Comparison of ENCODE assay signal across 15 cellular contexts in the genomic region with DNA sequence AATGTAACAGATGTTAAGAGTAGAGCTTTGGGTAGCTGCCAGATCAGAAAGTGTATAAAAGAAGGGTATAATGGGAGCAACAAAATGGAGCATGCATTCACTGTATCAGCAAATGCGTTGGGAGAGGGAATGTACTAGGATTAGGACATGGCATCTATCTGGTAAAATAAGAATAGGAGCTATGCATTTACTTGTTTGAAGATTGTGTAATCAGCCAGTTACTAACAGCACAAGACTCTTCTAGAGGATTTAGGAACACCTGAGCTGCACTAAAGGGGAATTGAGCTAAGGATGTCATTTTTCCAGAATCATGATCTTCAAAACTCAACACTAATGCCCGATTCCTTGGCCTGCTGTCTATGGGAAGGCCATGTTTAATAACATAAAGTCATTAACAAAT.
DNase-seq lines count a peak whose midpoint lies in the region; ATAC-seq, FAIRE-seq and TF ChIP-seq lines count a peak whose summit lies in the region.
"Had no signal": no experiment of that assay in that cellular context is flagged by ENCODE, and none has a peak within 500 bp of the region (broad histone marks: within the 10 kb centered on the region; RNA-seq: fewer than 3 reads in every experiment).

No MANE protein-coding gene starts in this region.

- WGBS in HepG2 (ENCODE audit: low lambda C conversion rate) = 2% methylated on average over 2 of the region's 2 CpGs
- WGBS in right lobe of liver (ENCODE audit: insufficient coverage, low coverage, low lambda C conversion rate, missing lambda C conversion rate) = 53% methylated on average over 2 of the region's 2 CpGs

- intact Hi-C loops in HepG2 (cut with micrococcal nuclease; ENCODE audit: unreplicated experiment) (no loop called here), right lobe of liver (cut with DNase I) (no loop called here)

- no peak overlapping the region for H2AFZ ChIP-seq in HepG2 (ENCODE audit: low read length)

- TF ChIP-seq POLR2A in HepG2 (IDR thresholded peaks at IDR 0.05; ENCODE audit: insufficient read depth in 1 of 2, low read depth in 2 of 2, low read length in 2 of 2) (no peak), right lobe of liver (IDR thresholded peaks at IDR 0.05) (no peak), Peyer's patch (IDR thresholded peaks at IDR 0.05) (no peak)

- no peak for FAIRE-seq in HepG2 (lab: Jason Lieb, UNC)
- FAIRE-seq: GM12878, HTR-8/SVneo had no signal

- ATAC-seq in HepG2 = no peak
- ATAC-seq in right lobe of liver = no peak
- ATAC-seq in HG03460 (IDR thresholded peaks at IDR 0.05; ENCODE audit: unreplicated experiment) = no peak
- ATAC-seq: GM12878 had no signal

- in situ Hi-C loops in HepG2 (cut with HindIII; ENCODE audit: extremely low pct_ligation_motif_present, low pct_unique_long_range_greater_than_20kb) = no loop called here

- no peak for TF ChIP-seq EP300 in HepG2 (IDR thresholded peaks at IDR 0.05; ENCODE audit: low read depth in 2 of 2, low read length in 2 of 2)
- TF ChIP-seq EP300 in HepG2 (CRISPR knock-in tag; IDR thresholded peaks at IDR 0.05; ENCODE audit: borderline replicate concordance) = no peak

- no peaks in the 10 kb centered on the region for H3K9me3 ChIP-seq in HepG2 (ENCODE audit: low read length)
- no peaks in the 10 kb centered on the region for H3K9me3 ChIP-seq in right lobe of liver
- H3K9me3 ChIP-seq in Peyer's patch = no peaks in the 10 kb centered on the region
- H3K9me3 ChIP-seq: BLaER1 treated with 17β-estradiol and CSF1 and Interleukin-3, amounts not matched to agents 10 nM and 100 nM had no signal

- CTCF ChIA-PET in HepG2 (lab: Yijun Ruan, JAX; ENCODE audit: low intra/inter-chr PET ratio, low total read pairs) = no interaction called here

- H3K36me3 ChIP-seq in HepG2 (replicated peaks in 1 of 2; ENCODE audit: control insufficient read depth in 1 of 2, insufficient read depth in 2 of 2, low read length in 2 of 2) = no peaks in the 10 kb centered on the region
- H3K36me3 ChIP-seq in right lobe of liver = no peaks in the 10 kb centered on the region
- H3K36me3 ChIP-seq in Peyer's patch = no peaks in the 10 kb centered on the region
- H3K36me3 ChIP-seq: BLaER1 treated with 17β-estradiol and CSF1 and Interleukin-3, amounts not matched to agents 10 nM and 100 nM had no signal

- H3K27ac ChIP-seq in HepG2 (ENCODE audit: extremely low read length, insufficient read depth, low read length) (no peak overlapping the region), right lobe of liver (no peak overlapping the region), Peyer's patch (no peak overlapping the region)
- H3K27ac ChIP-seq: BLaER1 treated with 17β-estradiol and CSF1 and Interleukin-3, amounts not matched to agents 10 nM and 100 nM had no signal

- H3K4me1 ChIP-seq in HepG2 (ENCODE audit: insufficient read depth, low read length) (no peaks in the 10 kb centered on the region), right lobe of liver (no peaks in the 10 kb centered on the region), Peyer's patch (no peaks in the 10 kb centered on the region)

- H3K79me2 ChIP-seq in HepG2 (ENCODE audit: insufficient read depth, low read length) = no peaks in the 10 kb centered on the region

- H3K4me3 ChIP-seq in HepG2 (replicated peaks in 1 of 3; ENCODE audit: insufficient read depth in 1 of 3, low read depth in 2 of 3, low read length in 3 of 3) = no peak overlapping the region
- no peak overlapping the region for H3K4me3 ChIP-seq in right lobe of liver
- no peak overlapping the region for H3K4me3 ChIP-seq in epithelial cell of esophagus (ENCODE audit: low read length)
- no peak overlapping the region for H3K4me3 ChIP-seq in Peyer's patch
- H3K4me3 ChIP-seq: BLaER1 treated with 17β-estradiol and CSF1 and Interleukin-3, amounts not matched to agents 10 nM and 100 nM; GM12878 had no signal

- no peak for TF ChIP-seq RAD21 in HepG2 (CRISPR knock-in tag; IDR thresholded peaks at IDR 0.05)

- no peaks in the 10 kb centered on the region; a peak in 1 of 5 replicates for H3K27me3 ChIP-seq in HepG2 (ENCODE audit: control insufficient read depth in 1 of 2, insufficient read depth in 2 of 2, low read length in 2 of 2)
- no peaks in the 10 kb centered on the region for H3K27me3 ChIP-seq in right lobe of liver
- no peaks in the 10 kb centered on the region for H3K27me3 ChIP-seq in Peyer's patch

- TF ChIP-seq CTCF in HepG2 (CRISPR knock-in tag; IDR thresholded peaks at IDR 0.05) = no peak
- TF ChIP-seq CTCF in right lobe of liver (IDR thresholded peaks at IDR 0.05) = no peak
- no peak for TF ChIP-seq CTCF in epithelial cell of esophagus (IDR thresholded peaks at IDR 0.05; ENCODE audit: insufficient read depth, low read depth, low read length, missing control alignments)
- no peak for TF ChIP-seq CTCF in Peyer's patch (IDR thresholded peaks at IDR 0.05)

- no peak overlapping the region for H3K9ac ChIP-seq in HepG2 (ENCODE audit: insufficient read depth, low read depth, low read length)
- H3K9ac ChIP-seq: BLaER1 treated with 17β-estradiol and CSF1 and Interleukin-3, amounts not matched to agents 10 nM and 100 nM had no signal

- no TSS peak for BruUV-seq in HepG2 (replicated peaks; lab: Mats Ljungman, UMichigan)

- DNase-seq in HepG2 (ENCODE audit: low spot score) (no peak), right lobe of liver (no peak), NCI-H2171 (lab: John Stamatoyannopoulos, UW) (peak; percentile 66), epithelial cell of esophagus (ENCODE audit: low read depth) (peak; percentile 54), Peyer's patch (no peak)
- no peak for DNase-seq in stimulated activated CD4-positive, alpha-beta T cell treated with anti-CD3 and anti-CD28 coated beads, Interleukin-2, amount 100 ng/mL, for 24 hours
- DNase-seq: ACHN; CD4-positive, CD25-positive, alpha-beta regulatory T cell; DMS79; GOT3; H9 had no signal

- H3K4me2 ChIP-seq in HepG2 (ENCODE audit: low read depth, low read length) = no peak overlapping the region
- H3K4me2 ChIP-seq: BLaER1 treated with 17β-estradiol and CSF1 and Interleukin-3, amounts not matched to agents 10 nM and 100 nM had no signal

- H4K20me1 ChIP-seq in HepG2 (ENCODE audit: insufficient read depth, low read length) = no peaks in the 10 kb centered on the region

- POLR2A ChIA-PET in HepG2 (lab: Yijun Ruan, JAX) = no interaction called here

TF ChIP-seq in HepG2, 621 proteins besides CTCF, POLR2A, EP300 and RAD21:
- TF ChIP-seq CEBPB (IDR thresholded peaks at IDR 0.05; ENCODE audit: borderline replicate concordance, low read depth, low read length) = peak; percentile 40; the same call in 1 of the 2 replicates
- no peak for TF ChIP-seq ARNT (IDR thresholded peaks at IDR 0.05)
- TF ChIP-seq FOXK1 (CRISPR knock-in tag; IDR thresholded peaks at IDR 0.05; ENCODE audit: borderline replicate concordance, low read depth) = no peak
- TF ChIP-seq ZNF484 (CRISPR knock-in tag; IDR thresholded peaks at IDR 0.05; ENCODE audit: borderline replicate concordance, low read depth) = no peak

Comparison
In these comparisons a context has a peak if more than half of its experiments do, and no peak if none do; other contexts are left out.
1. DNase-seq: peak in NCI-H2171 (single experiment) and epithelial cell of esophagus (single experiment); none in HepG2 (single experiment), right lobe of liver (0 of 3), stimulated activated CD4-positive, alpha-beta T cell treated with anti-CD3 and anti-CD28 coated beads, Interleukin-2, amount 100 ng/mL, for 24 hours (0 of 2) and Peyer's patch (0 of 3).